Comparison of ENCODE assay signal across 1 cellular context in genomic region chr13:112926003-112926402, GRCh38.
A peak's percentile ranks its signal among the peaks of the same experiment; 100 is the strongest.
TF ChIP-seq lines count a peak whose summit lies in the region.

No MANE protein-coding gene starts in this region.

TF ChIP-seq in HepG2, 621 proteins besides CTCF, POLR2A, EP300 and RAD21 (continued from another document and continues in another):
- peak; percentile 95 for TF ChIP-seq ZBTB33 (CRISPR knock-in tag; IDR thresholded peaks at IDR 0.05)
- TF ChIP-seq, protein P1, sequence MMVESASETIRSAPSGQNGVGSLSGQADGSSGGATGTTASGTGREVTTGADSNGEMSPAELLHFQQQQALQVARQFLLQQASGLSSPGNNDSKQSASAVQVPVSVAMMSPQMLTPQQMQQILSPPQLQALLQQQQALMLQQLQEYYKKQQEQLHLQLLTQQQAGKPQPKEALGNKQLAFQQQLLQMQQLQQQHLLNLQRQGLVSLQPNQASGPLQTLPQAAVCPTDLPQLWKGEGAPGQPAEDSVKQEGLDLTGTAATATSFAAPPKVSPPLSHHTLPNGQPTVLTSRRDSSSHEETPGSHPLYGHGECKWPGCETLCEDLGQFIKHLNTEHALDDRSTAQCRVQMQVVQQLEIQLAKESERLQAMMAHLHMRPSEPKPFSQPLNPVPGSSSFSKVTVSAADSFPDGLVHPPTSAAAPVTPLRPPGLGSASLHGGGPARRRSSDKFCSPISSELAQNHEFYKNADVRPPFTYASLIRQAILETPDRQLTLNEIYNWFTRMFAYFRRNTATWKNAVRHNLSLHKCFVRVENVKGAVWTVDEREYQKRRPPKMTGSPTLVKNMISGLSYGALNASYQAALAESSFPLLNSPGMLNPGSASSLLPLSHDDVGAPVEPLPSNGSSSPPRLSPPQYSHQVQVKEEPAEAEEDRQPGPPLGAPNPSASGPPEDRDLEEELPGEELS (CRISPR knock-in tag; IDR thresholded peaks at IDR 0.05): 0 out of 2 replicates have a peak, but pooled peaks have one; percentile 10
- TF ChIP-seq, protein P2, sequence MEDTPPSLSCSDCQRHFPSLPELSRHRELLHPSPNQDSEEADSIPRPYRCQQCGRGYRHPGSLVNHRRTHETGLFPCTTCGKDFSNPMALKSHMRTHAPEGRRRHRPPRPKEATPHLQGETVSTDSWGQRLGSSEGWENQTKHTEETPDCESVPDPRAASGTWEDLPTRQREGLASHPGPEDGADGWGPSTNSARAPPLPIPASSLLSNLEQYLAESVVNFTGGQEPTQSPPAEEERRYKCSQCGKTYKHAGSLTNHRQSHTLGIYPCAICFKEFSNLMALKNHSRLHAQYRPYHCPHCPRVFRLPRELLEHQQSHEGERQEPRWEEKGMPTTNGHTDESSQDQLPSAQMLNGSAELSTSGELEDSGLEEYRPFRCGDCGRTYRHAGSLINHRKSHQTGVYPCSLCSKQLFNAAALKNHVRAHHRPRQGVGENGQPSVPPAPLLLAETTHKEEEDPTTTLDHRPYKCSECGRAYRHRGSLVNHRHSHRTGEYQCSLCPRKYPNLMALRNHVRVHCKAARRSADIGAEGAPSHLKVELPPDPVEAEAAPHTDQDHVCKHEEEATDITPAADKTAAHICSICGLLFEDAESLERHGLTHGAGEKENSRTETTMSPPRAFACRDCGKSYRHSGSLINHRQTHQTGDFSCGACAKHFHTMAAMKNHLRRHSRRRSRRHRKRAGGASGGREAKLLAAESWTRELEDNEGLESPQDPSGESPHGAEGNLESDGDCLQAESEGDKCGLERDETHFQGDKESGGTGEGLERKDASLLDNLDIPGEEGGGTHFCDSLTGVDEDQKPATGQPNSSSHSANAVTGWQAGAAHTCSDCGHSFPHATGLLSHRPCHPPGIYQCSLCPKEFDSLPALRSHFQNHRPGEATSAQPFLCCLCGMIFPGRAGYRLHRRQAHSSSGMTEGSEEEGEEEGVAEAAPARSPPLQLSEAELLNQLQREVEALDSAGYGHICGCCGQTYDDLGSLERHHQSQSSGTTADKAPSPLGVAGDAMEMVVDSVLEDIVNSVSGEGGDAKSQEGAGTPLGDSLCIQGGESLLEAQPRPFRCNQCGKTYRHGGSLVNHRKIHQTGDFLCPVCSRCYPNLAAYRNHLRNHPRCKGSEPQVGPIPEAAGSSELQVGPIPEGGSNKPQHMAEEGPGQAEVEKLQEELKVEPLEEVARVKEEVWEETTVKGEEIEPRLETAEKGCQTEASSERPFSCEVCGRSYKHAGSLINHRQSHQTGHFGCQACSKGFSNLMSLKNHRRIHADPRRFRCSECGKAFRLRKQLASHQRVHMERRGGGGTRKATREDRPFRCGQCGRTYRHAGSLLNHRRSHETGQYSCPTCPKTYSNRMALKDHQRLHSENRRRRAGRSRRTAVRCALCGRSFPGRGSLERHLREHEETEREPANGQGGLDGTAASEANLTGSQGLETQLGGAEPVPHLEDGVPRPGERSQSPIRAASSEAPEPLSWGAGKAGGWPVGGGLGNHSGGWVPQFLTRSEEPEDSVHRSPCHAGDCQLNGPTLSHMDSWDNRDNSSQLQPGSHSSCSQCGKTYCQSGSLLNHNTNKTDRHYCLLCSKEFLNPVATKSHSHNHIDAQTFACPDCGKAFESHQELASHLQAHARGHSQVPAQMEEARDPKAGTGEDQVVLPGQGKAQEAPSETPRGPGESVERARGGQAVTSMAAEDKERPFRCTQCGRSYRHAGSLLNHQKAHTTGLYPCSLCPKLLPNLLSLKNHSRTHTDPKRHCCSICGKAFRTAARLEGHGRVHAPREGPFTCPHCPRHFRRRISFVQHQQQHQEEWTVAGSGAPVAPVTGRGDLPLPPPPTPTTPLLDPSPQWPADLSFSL (CRISPR knock-in tag; IDR thresholded peaks at IDR 0.05): 0 out of 2 replicates have a peak, but pooled peaks have one; percentile 27
- no peak for TF ChIP-seq THAP8 (CRISPR knock-in tag; IDR thresholded peaks at IDR 0.05; ENCODE audit: borderline replicate concordance)
- TF ChIP-seq ZNF557 (CRISPR knock-in tag; IDR thresholded peaks at IDR 0.05): no peak
- TF ChIP-seq ZNF207 (IDR thresholded peaks at IDR 0.05; ENCODE audit: borderline replicate concordance): no peak
- TF ChIP-seq TBX3 (IDR thresholded peaks at IDR 0.05; ENCODE audit: borderline replicate concordance): peak; percentile 30; the same call in 1 of the 2 replicates
- TF ChIP-seq ZNF296 (CRISPR knock-in tag; conservative IDR thresholded peaks at IDR 0.05): no peak
- TF ChIP-seq PITX1 (CRISPR knock-in tag; IDR thresholded peaks at IDR 0.05): no peak
- no peak for TF ChIP-seq RFXAP (CRISPR knock-in tag; IDR thresholded peaks at IDR 0.05; ENCODE audit: borderline replicate concordance)
- TF ChIP-seq NFE2L2 (IDR thresholded peaks at IDR 0.05; ENCODE audit: low read length): no peak
- TF ChIP-seq HIVEP1 (CRISPR knock-in tag; IDR thresholded peaks at IDR 0.05): no peak
- TF ChIP-seq RAD51 (IDR thresholded peaks at IDR 0.05; ENCODE audit: borderline replicate concordance): no peak
- TF ChIP-seq ZNF687 (CRISPR knock-in tag; IDR thresholded peaks at IDR 0.05): peak; percentile 38; the same call in 1 of the 2 replicates
- TF ChIP-seq PAXIP1 (CRISPR knock-in tag; conservative IDR thresholded peaks at IDR 0.05): peak; percentile 42; the same call in 1 of the 2 replicates
- no peak for TF ChIP-seq ZFAT (CRISPR knock-in tag; conservative IDR thresholded peaks at IDR 0.05)
- TF ChIP-seq, protein P3, sequence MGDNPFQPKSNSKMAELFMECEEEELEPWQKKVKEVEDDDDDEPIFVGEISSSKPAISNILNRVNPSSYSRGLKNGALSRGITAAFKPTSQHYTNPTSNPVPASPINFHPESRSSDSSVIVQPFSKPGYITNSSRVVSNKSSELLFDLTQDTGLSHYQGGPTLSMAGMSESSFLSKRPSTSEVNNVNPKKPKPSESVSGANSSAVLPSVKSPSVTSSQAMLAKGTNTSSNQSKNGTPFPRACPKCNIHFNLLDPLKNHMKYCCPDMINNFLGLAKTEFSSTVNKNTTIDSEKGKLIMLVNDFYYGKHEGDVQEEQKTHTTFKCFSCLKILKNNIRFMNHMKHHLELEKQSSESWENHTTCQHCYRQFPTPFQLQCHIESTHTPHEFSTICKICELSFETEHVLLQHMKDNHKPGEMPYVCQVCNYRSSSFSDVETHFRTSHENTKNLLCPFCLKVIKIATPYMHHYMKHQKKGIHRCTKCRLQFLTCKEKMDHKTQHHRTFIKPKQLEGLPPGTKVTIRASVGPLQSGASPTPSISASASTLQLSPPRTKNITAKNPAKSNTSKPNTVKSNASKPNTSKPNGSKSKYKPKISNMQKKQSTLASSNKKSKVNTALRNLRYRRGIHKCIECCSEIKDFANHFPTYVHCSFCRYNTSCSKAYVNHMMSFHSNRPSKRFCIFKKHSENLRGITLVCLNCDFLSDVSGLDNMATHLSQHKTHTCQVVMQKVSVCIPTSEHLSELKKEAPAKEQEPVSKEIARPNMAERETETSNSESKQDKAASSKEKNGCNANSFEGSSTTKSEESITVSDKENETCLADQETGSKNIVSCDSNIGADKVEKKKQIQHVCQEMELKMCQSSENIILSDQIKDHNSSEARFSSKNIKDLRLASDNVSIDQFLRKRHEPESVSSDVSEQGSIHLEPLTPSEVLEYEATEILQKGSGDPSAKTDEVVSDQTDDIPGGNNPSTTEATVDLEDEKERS (CRISPR knock-in tag; IDR thresholded peaks at IDR 0.05): peak; percentile 49; the same call in 1 of the 2 replicates
- peak; percentile 49; the same call in 1 of the 2 replicates for TF ChIP-seq HNF4G (IDR thresholded peaks at IDR 0.05; ENCODE audit: borderline replicate concordance, low read depth, low read length)
- TF ChIP-seq HNF4G (CRISPR knock-in tag; IDR thresholded peaks at IDR 0.05; ENCODE audit: borderline replicate concordance, low read depth): no peak
- TF ChIP-seq ZFX (CRISPR knock-in tag; IDR thresholded peaks at IDR 0.05; ENCODE audit: low read depth): peak; percentile 43; the same call in 1 of the 2 replicates
- no peak for TF ChIP-seq ZNF362 (CRISPR knock-in tag; IDR thresholded peaks at IDR 0.05; ENCODE audit: borderline replicate concordance)
- peak; percentile 29; the same call in 1 of the 2 replicates for TF ChIP-seq SALL1 (CRISPR knock-in tag; IDR thresholded peaks at IDR 0.05)
- no peak for TF ChIP-seq ZNF256 (CRISPR knock-in tag; conservative IDR thresholded peaks at IDR 0.05)
- TF ChIP-seq, protein P4, sequence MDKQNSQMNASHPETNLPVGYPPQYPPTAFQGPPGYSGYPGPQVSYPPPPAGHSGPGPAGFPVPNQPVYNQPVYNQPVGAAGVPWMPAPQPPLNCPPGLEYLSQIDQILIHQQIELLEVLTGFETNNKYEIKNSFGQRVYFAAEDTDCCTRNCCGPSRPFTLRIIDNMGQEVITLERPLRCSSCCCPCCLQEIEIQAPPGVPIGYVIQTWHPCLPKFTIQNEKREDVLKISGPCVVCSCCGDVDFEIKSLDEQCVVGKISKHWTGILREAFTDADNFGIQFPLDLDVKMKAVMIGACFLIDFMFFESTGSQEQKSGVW (CRISPR knock-in tag; IDR thresholded peaks at IDR 0.05; ENCODE audit: borderline replicate concordance): no peak
- no peak for TF ChIP-seq ZNF34 (CRISPR knock-in tag; IDR thresholded peaks at IDR 0.05; ENCODE audit: borderline replicate concordance)
- no peak for TF ChIP-seq PHF21A (CRISPR knock-in tag; IDR thresholded peaks at IDR 0.05)
- TF ChIP-seq MED13 (CRISPR knock-in tag; IDR thresholded peaks at IDR 0.05): no peak
- TF ChIP-seq ZC3H4 (CRISPR knock-in tag; IDR thresholded peaks at IDR 0.05; ENCODE audit: borderline replicate concordance): no peak
- TF ChIP-seq ZNF446 (CRISPR knock-in tag; IDR thresholded peaks at IDR 0.05): no peak
- 0 out of 2 replicates have a peak, but pooled peaks have one; percentile 18 for TF ChIP-seq ZMYM3 (CRISPR knock-in tag; IDR thresholded peaks at IDR 0.05)
- no peak for TF ChIP-seq HDAC6 (IDR thresholded peaks at IDR 0.05; ENCODE audit: low read depth, low read length)
